ENCODE assay signal across 8 cellular contexts in the genomic region with DNA sequence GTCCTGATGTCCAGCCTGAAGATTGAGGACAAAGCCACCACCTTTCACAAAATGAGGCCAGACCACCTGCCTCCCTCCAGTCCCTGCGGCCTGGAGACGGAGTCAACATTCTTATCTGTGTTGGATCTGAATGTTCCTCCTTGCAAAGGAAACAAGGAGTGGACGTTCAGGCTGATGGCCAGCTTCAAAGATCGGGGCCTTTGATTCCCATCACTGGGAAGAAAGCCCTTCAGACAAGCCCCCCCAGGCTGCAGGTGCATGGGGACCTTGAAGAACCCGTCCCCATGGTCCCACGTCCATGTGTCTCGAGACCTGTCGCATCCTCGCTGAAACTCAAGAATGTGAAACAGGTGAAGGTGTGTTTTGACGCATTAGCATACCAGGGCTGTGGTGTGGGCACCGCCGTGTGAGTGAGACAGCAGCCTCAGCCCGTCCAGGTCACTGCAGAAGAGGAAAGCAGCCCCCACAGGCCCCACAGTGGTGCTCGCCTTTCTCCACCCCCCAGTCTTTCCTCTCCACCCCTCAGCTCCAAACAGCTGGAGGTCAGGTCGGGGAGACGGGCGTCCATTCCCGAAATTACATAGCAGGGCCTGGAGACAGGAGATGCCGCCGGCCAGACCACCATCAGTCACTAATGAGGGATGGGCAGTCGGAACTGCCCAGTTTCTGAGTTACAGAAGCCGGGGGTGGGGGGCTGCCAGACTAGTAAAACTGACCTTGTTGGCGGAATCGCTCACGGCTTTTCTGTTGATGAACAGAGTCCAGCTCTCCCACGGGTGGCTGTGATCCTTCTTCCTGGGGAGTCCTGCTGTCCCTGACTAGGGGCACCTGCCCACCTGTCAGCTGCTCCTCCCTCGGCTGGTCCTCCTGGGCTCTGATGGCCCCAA. TPM values are rescaled to one million over a fixed set of nuclear protein-coding genes. Genes with fewer than 3 reads are reported as not detected.
DNase-seq lines count a peak whose midpoint lies in the region; ATAC-seq and TF ChIP-seq lines count a peak whose summit lies in the region.

No MANE protein-coding gene starts in this region.

- H3K4me3 ChIP-seq in HCT116 (replicated peaks in 1 of 2; ENCODE audit: low read depth in 1 of 2, low read length in 2 of 2) (peak overlapping the region; percentile 77), WI38 (ENCODE audit: low read depth, low read length) (peak overlapping the region; percentile 84), hepatocyte (no peak overlapping the region), skeletal muscle tissue (ENCODE audit: low read length in 3 of 3) (peak overlapping the region; percentile 75 to 83 (median 78))

- H3K79me2 ChIP-seq in HCT116 (ENCODE audit: insufficient read depth, low read length) (peaks cover 38% of the 10 kb centered on the region), hepatocyte (peaks cover 48% of the 10 kb centered on the region)

- RAD21 ChIA-PET in HCT116 (lab: Charles Lee; ENCODE audit: low non-redundant PET in 1 of 2, low total read pairs in 2 of 2, uncharacterized antibody in 2 of 2, unreplicated experiment in 2 of 2), result no interaction called here

- intact Hi-C loops in HCT116 (cut with micrococcal nuclease), result no loop called here

- BruUV-seq in HCT116 (replicated peaks; lab: Mats Ljungman, UMichigan), result no TSS peak

- TF ChIP-seq CTCF in HCT116 (IDR thresholded peaks at IDR 0.05 in 2 of 3, conservative IDR thresholded peaks at IDR 0.05 in 1 of 3; ENCODE audit: borderline replicate concordance in 1 of 3, insufficient read depth in 1 of 3, low read depth in 2 of 3, low read length in 2 of 3) (no peak), WI38 (IDR thresholded peaks at IDR 0.05; ENCODE audit: low read depth, low read length) (no peak), hepatocyte (IDR thresholded peaks at IDR 0.05; ENCODE audit: poor library complexity) (no peak)

- peak overlapping the region; percentile 91 for H3K9ac ChIP-seq in HCT116 (ENCODE audit: low read length)
- H3K9ac ChIP-seq in skeletal muscle tissue (ENCODE audit: low read depth in 1 of 3, low read length in 3 of 3), result peak overlapping the region; percentile 69 to 86 (median 81)

- H3K36me3 ChIP-seq in HCT116 (ENCODE audit: control insufficient read depth in 1 of 2, insufficient read depth in 2 of 2, low read length in 2 of 2), result peaks cover 13 to 25% of the 10 kb centered on the region in 2 experiments
- no peaks in the 10 kb centered on the region for H3K36me3 ChIP-seq in hepatocyte (replicated peaks; ENCODE audit: insufficient read depth, low read depth)
- peaks cover 4 to 17% (median 7%) of the 10 kb centered on the region in 3 donors for H3K36me3 ChIP-seq in skeletal muscle tissue (ENCODE audit: control insufficient read depth in 3 of 3, insufficient read depth in 3 of 3, low read length in 3 of 3)

- H3K27ac ChIP-seq in HCT116 (ENCODE audit: low read depth, low read length) (peak overlapping the region; percentile 95; the same call in 1 of the 2 replicates), hepatocyte (peak overlapping the region; percentile 100), skeletal muscle tissue (ENCODE audit: low read depth, low read length) (no peak overlapping the region)

- no peaks in the 10 kb centered on the region for H3K27me3 ChIP-seq in HCT116 (ENCODE audit: insufficient read depth, low read length)
- H3K27me3 ChIP-seq in hepatocyte, result no peaks in the 10 kb centered on the region
- no peaks in the 10 kb centered on the region for H3K27me3 ChIP-seq in skeletal muscle tissue (ENCODE audit: control insufficient read depth in 3 of 3, insufficient read depth in 3 of 3, low read length in 3 of 3)

- H3K4me2 ChIP-seq in HCT116 (ENCODE audit: low read length), result peak overlapping the region; percentile 79
- peak overlapping the region; percentile 99 for H3K4me2 ChIP-seq in hepatocyte

- no peak for TF ChIP-seq RAD21 in HCT116 (IDR thresholded peaks at IDR 0.05; ENCODE audit: low read depth)

- no peak overlapping the region for H2AFZ ChIP-seq in HCT116 (ENCODE audit: low read depth, low read length, poor library complexity, severe bottlenecking)
- peak overlapping the region; percentile 63 for H2AFZ ChIP-seq in hepatocyte

- POLR2A ChIA-PET in HCT116 (lab: Charles Lee), result interaction anchor here (1.0 to 2.4 kb wide), 4 partner anchors 8 to 18 kb away, joined by 3 to 11 read pairs (median 3); no protein-coding TSS in a partner anchor

- H3K9me3 ChIP-seq in HCT116 (ENCODE audit: control insufficient read depth in 1 of 2, insufficient read depth in 1 of 2, low read depth in 1 of 2, low read length in 2 of 2) (no peaks in the 10 kb centered on the region), hepatocyte (ENCODE audit: low read depth) (no peaks in the 10 kb centered on the region), skeletal muscle tissue (ENCODE audit: control insufficient read depth in 3 of 3, low read length in 3 of 3) (no peaks in the 10 kb centered on the region)

- H4K20me1 ChIP-seq in HCT116 (ENCODE audit: insufficient read depth), result peaks cover 14% of the 10 kb centered on the region; the same call in 1 of the 2 replicates
- peaks cover 33% of the 10 kb centered on the region for H4K20me1 ChIP-seq in hepatocyte (ENCODE audit: insufficient read depth, poor library complexity, severe bottlenecking)

- H3K9me2 ChIP-seq in HCT116 (ENCODE audit: insufficient read depth) (no peaks in the 10 kb centered on the region), hepatocyte (replicated peaks; ENCODE audit: insufficient read depth) (no peaks in the 10 kb centered on the region)

- CTCF ChIA-PET in HCT116 (lab: Charles Lee), result no interaction called here

- DNase-seq in HCT116 (ENCODE audit: low read depth, low spot score) (no peak), hepatocyte (ENCODE audit: low spot score) (no peak), DMS79 (lab: John Stamatoyannopoulos, UW) (no peak), iPS-NIHi11 (ENCODE audit: low spot score) (no peak)
- DNase-seq in stimulated activated CD4-positive, alpha-beta T cell treated with anti-CD3 and anti-CD28 coated beads, Interleukin-4, amount 100 ng/mL, for 1 hour, result no peak

- H3K4me1 ChIP-seq in HCT116 (ENCODE audit: control insufficient read depth in 1 of 2, insufficient read depth in 2 of 2, low read length in 2 of 2) (peaks cover 10 to 47% of the 10 kb centered on the region in 2 experiments), hepatocyte (ENCODE audit: insufficient read depth) (peaks cover 44% of the 10 kb centered on the region), skeletal muscle tissue (ENCODE audit: control insufficient read depth in 3 of 3, insufficient read depth in 3 of 3, low read length in 3 of 3) (peaks cover 32 to 41% (median 38%) of the 10 kb centered on the region in 3 donors)

- no peak for TF ChIP-seq POLR2A in HCT116 (IDR thresholded peaks at IDR 0.05; ENCODE audit: borderline replicate concordance, extremely low read depth, insufficient read depth, insufficient read length)

- 74% methylated on average over 26 of the region's 27 CpGs for WGBS in hepatocyte (ENCODE audit: low lambda C conversion rate, missing lambda C conversion rate)

- ATAC-seq in HCT116 (no peak), esophagus mucosa (no peak)

TF ChIP-seq in HCT116, 20 proteins besides CTCF, POLR2A, EP300 and RAD21 (continues in another document):
- TF ChIP-seq EGR1 (IDR thresholded peaks at IDR 0.05; ENCODE audit: low read depth) (no peak), ZNF274 (IDR thresholded peaks at IDR 0.05; ENCODE audit: low read depth, low read length) (no peak), ZBTB33 (IDR thresholded peaks at IDR 0.05; ENCODE audit: extremely low read depth, insufficient replicate concordance, low read length) (no peak), TCF7L2 (IDR thresholded peaks at IDR 0.05; ENCODE audit: borderline replicate concordance, extremely low read depth, insufficient read depth, insufficient read length) (no peak), CEBPB (IDR thresholded peaks at IDR 0.05; ENCODE audit: low read depth) (no peak), POLR2AphosphoS5 (IDR thresholded peaks at IDR 0.05; ENCODE audit: low read depth, low read length) (no peak), SP1 (IDR thresholded peaks at IDR 0.05; ENCODE audit: low read depth) (no peak), ELF1 (IDR thresholded peaks at IDR 0.05; ENCODE audit: borderline replicate concordance, low read depth) (no peak), SIN3A (IDR thresholded peaks at IDR 0.05; ENCODE audit: low read depth) (no peak), JUND (IDR thresholded peaks at IDR 0.05) (no peak)
- TF ChIP-seq, protein P1, sequence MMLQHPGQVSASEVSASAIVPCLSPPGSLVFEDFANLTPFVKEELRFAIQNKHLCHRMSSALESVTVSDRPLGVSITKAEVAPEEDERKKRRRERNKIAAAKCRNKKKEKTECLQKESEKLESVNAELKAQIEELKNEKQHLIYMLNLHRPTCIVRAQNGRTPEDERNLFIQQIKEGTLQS (IDR thresholded peaks at IDR 0.05), result no peak

RNA-seq across cellular contexts. Expression of gene CSNK1D, which starts 0.9 kb away (rescaled TPM):
- 176 TPM for total RNA-seq in HCT116 (2021; ENCODE audit: unreplicated experiment)
- polyA plus RNA-seq in HCT116 (2012), result 184 and 197 TPM in 2 replicates
- 55.7 and 72.5 TPM in 2 replicates for total RNA-seq in hepatocyte
- 152 and 193 TPM in 2 replicates for polyA plus RNA-seq in hepatocyte
- 21.4 TPM for total RNA-seq in skeletal muscle tissue
- total RNA-seq in esophagus mucosa, result 65.7 TPM

RNA-seq across cellular contexts. Expression of gene CD7, which starts 43.0 kb away (rescaled TPM):
- total RNA-seq in HCT116 (2021; ENCODE audit: unreplicated experiment) (0.61 TPM), hepatocyte (0.64 and 1.8 TPM in 2 replicates), skeletal muscle tissue (0.52 TPM), esophagus mucosa (0.80 TPM)
- 0.08 and 0.39 TPM in 2 replicates for polyA plus RNA-seq in HCT116 (2012)
- polyA plus RNA-seq in hepatocyte, result 7.0 and 7.8 TPM in 2 replicates

RNA-seq across cellular contexts. Expression of gene SLC16A3, which starts 45.5 kb away (rescaled TPM):
- total RNA-seq in HCT116 (2021; ENCODE audit: unreplicated experiment), result 445 TPM
- 422 and 492 TPM in 2 replicates for polyA plus RNA-seq in HCT116 (2012)
- total RNA-seq in hepatocyte, result 240 and 290 TPM in 2 replicates
- 114 and 125 TPM in 2 replicates for polyA plus RNA-seq in hepatocyte
- 13.0 TPM for total RNA-seq in skeletal muscle tissue
- total RNA-seq in esophagus mucosa, result 50.0 TPM

RNA-seq across cellular contexts. Expression of gene SECTM1, which starts 59.2 kb away (rescaled TPM):
- 6.8 TPM for total RNA-seq in HCT116 (2021; ENCODE audit: unreplicated experiment)
- polyA plus RNA-seq in HCT116 (2012), result 6.8 and 8.8 TPM in 2 replicates
- 9.3 and 9.7 TPM in 2 replicates for total RNA-seq in hepatocyte
- 9.9 and 15.0 TPM in 2 replicates for polyA plus RNA-seq in hepatocyte
- total RNA-seq in skeletal muscle tissue, result 13.0 TPM
- total RNA-seq in esophagus mucosa, result 6.3 TPM
